Comparison of ENCODE assay signal across 27 cellular contexts in genomic region chr11:77249427-77249826, GRCh38. TPM values are rescaled to one million over a fixed set of nuclear protein-coding genes. Genes with fewer than 3 reads are reported as not detected.
DNase-seq lines count a peak whose midpoint lies in the region; ATAC-seq, FAIRE-seq and TF ChIP-seq lines count a peak whose summit lies in the region.
"Had no signal": no experiment of that assay in that cellular context is flagged by ENCODE, and none has a peak within 500 bp of the region (broad histone marks: within the 10 kb centered on the region; RNA-seq: fewer than 3 reads in every experiment).

No MANE protein-coding gene starts in this region.

- H3K4me1 Mint-ChIP-seq in GM23338: no peaks in the 10 kb centered on the region
- H3K4me1 Mint-ChIP-seq: CD4-positive, alpha-beta memory T cell had no signal

- H3K27me3 Mint-ChIP-seq in GM23338 (ENCODE audit: insufficient read depth, low read depth, poor library complexity): no peaks in the 10 kb centered on the region

- H3K4me3 ChIP-seq in GM23338: no peak overlapping the region
- no peak overlapping the region for H3K4me3 ChIP-seq in bronchial epithelial cell (ENCODE audit: low read depth, low read length)
- no peak overlapping the region for H3K4me3 ChIP-seq in mesenchymal stem cell (ENCODE audit: insufficient read depth in 1 of 2, low read depth in 1 of 2, low read length in 2 of 2)
- no peak overlapping the region for H3K4me3 ChIP-seq in right atrium auricular region
- H3K4me3 ChIP-seq: ascending aorta, heart left ventricle, prostate gland had no signal

- no peak overlapping the region for H2BK120ac ChIP-seq in mesenchymal stem cell (ENCODE audit: low read depth, low read length)

- H3K14ac ChIP-seq in mesenchymal stem cell (ENCODE audit: low read length in 2 of 2): no peak overlapping the region

- no peak overlapping the region for H3K4me2 ChIP-seq in GM23338
- no peak overlapping the region for H3K4me2 ChIP-seq in mesenchymal stem cell (ENCODE audit: low read length, poor library complexity, severe bottlenecking)

- no peaks in the 10 kb centered on the region for H3K79me2 ChIP-seq in GM23338 (replicated peaks; ENCODE audit: insufficient read depth)

- H2AK5ac ChIP-seq in mesenchymal stem cell (ENCODE audit: low read length, severe bottlenecking): no peak overlapping the region

- no peak overlapping the region for H3K4ac ChIP-seq in mesenchymal stem cell (ENCODE audit: low read depth in 1 of 2, low read length in 2 of 2)

- no peak overlapping the region for H3K4me3 Mint-ChIP-seq in GM23338
- H3K4me3 Mint-ChIP-seq: CD4-positive, alpha-beta memory T cell; effector memory CD8-positive, alpha-beta T cell had no signal

- H3K27me3 ChIP-seq in GM23338 (ENCODE audit: insufficient read depth): no peaks in the 10 kb centered on the region
- H3K27me3 ChIP-seq in bronchial epithelial cell (ENCODE audit: control insufficient read depth, insufficient read depth, low read length): no peaks in the 10 kb centered on the region
- H3K27me3 ChIP-seq in mesenchymal stem cell (ENCODE audit: control insufficient read depth in 1 of 2, insufficient read depth in 1 of 2, low read length in 2 of 2): no peaks in the 10 kb centered on the region
- no peaks in the 10 kb centered on the region for H3K27me3 ChIP-seq in right atrium auricular region
- H3K27me3 ChIP-seq: ascending aorta had no signal

- TF ChIP-seq CTCF in GM23338 (conservative IDR thresholded peaks at IDR 0.05; ENCODE audit: low read depth in 2 of 2) (no peak), bronchial epithelial cell (IDR thresholded peaks at IDR 0.05; ENCODE audit: insufficient read depth, low read length, severe bottlenecking) (no peak), right atrium auricular region (IDR thresholded peaks at IDR 0.05) (no peak)

- no peaks in the 10 kb centered on the region for H3K9me3 Mint-ChIP-seq in GM23338

- H3K36me3 ChIP-seq in GM23338 (ENCODE audit: insufficient read depth) (no peaks in the 10 kb centered on the region), bronchial epithelial cell (ENCODE audit: control insufficient read depth, insufficient read depth, low read length) (no peaks in the 10 kb centered on the region), mesenchymal stem cell (ENCODE audit: control insufficient read depth in 1 of 2, insufficient read depth in 2 of 2, low read depth in 1 of 2, low read length in 2 of 2) (no peaks in the 10 kb centered on the region), right atrium auricular region (no peaks in the 10 kb centered on the region)
- H3K36me3 ChIP-seq: ascending aorta, heart left ventricle, prostate gland had no signal

- no peaks in the 10 kb centered on the region for H3K36me3 Mint-ChIP-seq in GM23338 (ENCODE audit: low read depth)

- no peak overlapping the region for H3K27ac Mint-ChIP-seq in GM23338
- H3K27ac Mint-ChIP-seq: activated naive CD4-positive, alpha-beta T cell treated with anti-CD3 and anti-CD28 coated beads, Interleukin-2, amount 50 U/mL, for 72 hours; CD4-positive, alpha-beta memory T cell; effector memory CD8-positive, alpha-beta T cell had no signal

- H3K9me2 ChIP-seq in GM23338 (ENCODE audit: insufficient read depth): no peaks in the 10 kb centered on the region

- WGBS in mesenchymal stem cell: 7% methylated on average over 1 of the region's 3 CpGs

- no peak overlapping the region for H4K91ac ChIP-seq in mesenchymal stem cell (ENCODE audit: low read length)

- FAIRE-seq in bronchial epithelial cell (lab: Jason Lieb, UNC): no peak
- FAIRE-seq: GM12892, HTR-8/SVneo, small intestine, TTC549 had no signal

- no peak overlapping the region for H2BK15ac ChIP-seq in mesenchymal stem cell (ENCODE audit: low read depth, poor library complexity, severe bottlenecking)

- H3K27ac ChIP-seq in GM23338 (ENCODE audit: low read depth) (no peak overlapping the region), mesenchymal stem cell (ENCODE audit: low read length, poor library complexity, severe bottlenecking) (no peak overlapping the region), right atrium auricular region (no peak overlapping the region)
- H3K27ac ChIP-seq: ascending aorta, heart left ventricle, prostate gland had no signal

- no peak overlapping the region for H4K8ac ChIP-seq in mesenchymal stem cell (ENCODE audit: low read length)

- 0 out of 2 replicates have a peak overlapping the region, but pooled peaks have one; percentile 21 for H2AFZ ChIP-seq in GM23338
- no peak overlapping the region for H2AFZ ChIP-seq in mesenchymal stem cell (ENCODE audit: low read depth, low read length)

- H3K23ac ChIP-seq in mesenchymal stem cell (ENCODE audit: low read length in 2 of 2): no peak overlapping the region

- H2BK12ac ChIP-seq in mesenchymal stem cell (ENCODE audit: low read length in 2 of 2): no peak overlapping the region

- H3F3A ChIP-seq in GM23338 (replicated peaks; ENCODE audit: low read depth): no peaks in the 10 kb centered on the region

- peaks cover 10% of the 10 kb centered on the region for H3K9me3 ChIP-seq in mesenchymal stem cell (ENCODE audit: control insufficient read depth, low read length)
- peaks cover 0 to 14% of the 10 kb centered on the region in 2 donors for H3K9me3 ChIP-seq in right atrium auricular region
- H3K9me3 ChIP-seq: prostate gland had no signal

- H3K18ac ChIP-seq in mesenchymal stem cell (ENCODE audit: low read depth in 1 of 2, low read length in 2 of 2): no peak overlapping the region

- no peaks in the 10 kb centered on the region for H3K79me1 ChIP-seq in mesenchymal stem cell (replicated peaks; ENCODE audit: low read length, poor library complexity, severe bottlenecking)

- ATAC-seq in GM23338: no peak
- ATAC-seq: activated naive CD4-positive, alpha-beta T cell treated with anti-CD3 and anti-CD28 coated beads, Interleukin-2, amount 50 U/mL, for 72 hours; effector memory CD8-positive, alpha-beta T cell; heart left ventricle had no signal

- H4K20me1 ChIP-seq in GM23338 (replicated peaks; ENCODE audit: insufficient read depth): no peaks in the 10 kb centered on the region

- H3K4me1 ChIP-seq in GM23338 (ENCODE audit: insufficient read depth) (no peaks in the 10 kb centered on the region), mesenchymal stem cell (ENCODE audit: control insufficient read depth, insufficient read depth, low read depth, low read length) (no peaks in the 10 kb centered on the region), right atrium auricular region (no peaks in the 10 kb centered on the region)
- H3K4me1 ChIP-seq: ascending aorta, heart left ventricle, prostate gland had no signal

- H2BK5ac ChIP-seq in mesenchymal stem cell (ENCODE audit: low read depth, low read length, poor library complexity, severe bottlenecking): no peak overlapping the region

- no peak for DNase-seq in GM23338 (ENCODE audit: low spot score)
- peak; percentile 90 for DNase-seq in M059J (ENCODE audit: low read depth)
- peak; percentile 92 for DNase-seq in bronchial epithelial cell (ENCODE audit: low read depth)
- DNase-seq in mesenchymal stem cell: peak; percentile 35
- no peak for DNase-seq in RPMI8226
- DNase-seq in right atrium auricular region (ENCODE audit: low spot score): no peak
- DNase-seq in NCI-H510A (lab: John Stamatoyannopoulos, UW): no peak
- DNase-seq: CD4-positive, alpha-beta memory T cell; DMS153; effector memory CD8-positive, alpha-beta T cell; heart left ventricle; Karpas-422; NCI-H1105; NCI-H2081 treated with DMSO at 0.1 percent for 48 hours; NCI-H510A treated with DMSO at 0.1 percent for 48 hours; small intestine; stimulated activated CD4-positive, alpha-beta T cell treated with anti-CD3 and anti-CD28 coated beads, Interleukin-2, amount 100 ng/mL, for 48 hours; stimulated activated naive CD4-positive, alpha-beta T cell treated with Interleukin-2 at 50 U/mL for 16 hours had no signal

- H3K9ac ChIP-seq in mesenchymal stem cell (ENCODE audit: low read length): no peak overlapping the region

TF ChIP-seq in GM23338, 12 proteins besides CTCF, POLR2A, EP300 and RAD21 (continues in another document):
- TF ChIP-seq POLR2AphosphoS5 (IDR thresholded peaks at IDR 0.05; ENCODE audit: low read depth): no peak
- no peak for TF ChIP-seq ZNF331 (CRISPR knock-in tag; IDR thresholded peaks at IDR 0.05; ENCODE audit: low read depth)
- TF ChIP-seq JUNB (IDR thresholded peaks at IDR 0.05; ENCODE audit: unreplicated experiment): no peak
- TF ChIP-seq CREB1 (CRISPR knock-in tag; IDR thresholded peaks at IDR 0.05; ENCODE audit: low read depth): no peak
- no peak for TF ChIP-seq REST (IDR thresholded peaks at IDR 0.05; ENCODE audit: unreplicated experiment)
- no peak for TF ChIP-seq STAT1 (IDR thresholded peaks at IDR 0.05; ENCODE audit: unreplicated experiment)
- no peak for TF ChIP-seq EZH2 (IDR thresholded peaks at IDR 0.05; ENCODE audit: low read depth, unreplicated experiment)

RNA-seq across cellular contexts. Expression of gene GDPD4, which starts 52.1 kb away (rescaled TPM):
- total RNA-seq in GM23338 (2014; rRNA removed; shearing (Covaris generic)): not detected in 2 replicates
- polyA plus RNA-seq in GM23338 (2016; fragmentation: Nextera tagmentation; extraction: Ambion mirVana): not detected in 2 replicates
- total RNA-seq in M059J (2014; rRNA removed; shearing (Covaris generic)): not detected in 2 replicates
- total RNA-seq in bronchial epithelial cell: not detected in 2 replicates
- polyA plus RNA-seq in mesenchymal stem cell (2013, experiment 1 of 2): not detected
- polyA plus RNA-seq in mesenchymal stem cell (2013, experiment 2 of 2): not detected
- not detected for total RNA-seq in right atrium auricular region
- total RNA-seq: activated CD8-positive, alpha-beta memory T cell treated with anti-CD3 and anti-CD28 coated beads for 36 hours; activated naive CD4-positive, alpha-beta T cell treated with anti-CD3 and anti-CD28 coated beads, Interleukin-2, amount 50 U/mL, for 72 hours; ascending aorta; CD4-positive, alpha-beta memory T cell; heart left ventricle; lower leg skin; mucosa of gallbladder had no signal
- polyA plus RNA-seq: CD4-positive, alpha-beta memory T cell had no signal

Comparison
In these comparisons a context has a peak if more than half of its experiments do, and no peak if none do; other contexts are left out.
1. DNase-seq: peak in M059J (single experiment), bronchial epithelial cell (single experiment) and mesenchymal stem cell (single experiment); none in GM23338 (single experiment), RPMI8226 (single experiment), right atrium auricular region (single experiment) and NCI-H510A (single experiment).